Comparison of ENCODE assay signal across 13 cellular contexts in the genomic region with DNA sequence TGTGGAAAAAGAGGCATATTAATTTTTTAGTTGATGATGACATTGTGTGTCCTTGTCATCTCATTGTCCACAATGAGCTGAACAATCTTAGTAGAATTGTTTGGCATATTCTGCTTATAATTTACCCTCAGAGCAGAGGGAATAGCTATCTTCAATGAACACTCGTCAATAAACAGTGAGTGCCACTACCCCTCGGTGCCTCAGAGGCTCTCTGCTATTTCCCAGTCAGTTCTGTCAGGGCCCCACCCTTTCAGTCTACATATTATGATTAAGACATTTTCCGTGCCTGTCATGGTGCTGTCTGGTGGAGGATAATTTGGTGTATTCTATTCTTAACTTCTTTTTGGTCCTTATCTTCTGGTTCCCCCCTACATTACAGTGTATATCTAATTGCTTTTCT.
"Had no signal": no experiment of that assay in that cellular context is flagged by ENCODE, and none has a peak within 500 bp of the region (broad histone marks: within the 10 kb centered on the region; RNA-seq: fewer than 3 reads in every experiment).

No MANE protein-coding gene starts in this region.

- H3K27ac Mint-ChIP-seq: activated CD4-positive, alpha-beta T cell treated with anti-CD3 and anti-CD28 coated beads, Interleukin-2, amount 10 ng/mL, durations not matched to agents 7 days and 5 days; activated naive CD8-positive, alpha-beta T cell treated with anti-CD3 and anti-CD28 coated beads, Interleukin-2, amount 10 ng/mL, durations not matched to agents 7 days and 5 days had no signal

- H3K27me3 Mint-ChIP-seq: activated CD4-positive, alpha-beta T cell treated with anti-CD3 and anti-CD28 coated beads, Interleukin-2, amount 10 ng/mL, durations not matched to agents 7 days and 5 days; activated naive CD8-positive, alpha-beta T cell treated with anti-CD3 and anti-CD28 coated beads, Interleukin-2, amount 10 ng/mL, durations not matched to agents 7 days and 5 days; naive thymus-derived CD8-positive, alpha-beta T cell had no signal

- H3K4me3 Mint-ChIP-seq: activated CD4-positive, alpha-beta T cell treated with anti-CD3 and anti-CD28 coated beads, Interleukin-2, amount 10 ng/mL, durations not matched to agents 7 days and 5 days; activated naive CD8-positive, alpha-beta T cell treated with anti-CD3 and anti-CD28 coated beads, Interleukin-2, amount 10 ng/mL, durations not matched to agents 7 days and 5 days; activated T-cell treated with anti-CD3 and anti-CD28 coated beads, Interleukin-2, amount 50 U/mL, for 4 hours; naive thymus-derived CD8-positive, alpha-beta T cell had no signal

- H3K9me3 Mint-ChIP-seq: activated CD4-positive, alpha-beta T cell treated with anti-CD3 and anti-CD28 coated beads, Interleukin-2, amount 10 ng/mL, durations not matched to agents 7 days and 5 days; activated naive CD8-positive, alpha-beta T cell treated with anti-CD3 and anti-CD28 coated beads, Interleukin-2, amount 10 ng/mL, durations not matched to agents 7 days and 5 days; activated T-cell treated with anti-CD3 and anti-CD28 coated beads, Interleukin-2, amount 50 U/mL, for 4 hours; naive thymus-derived CD8-positive, alpha-beta T cell had no signal

- DNase-seq: activated CD4-positive, alpha-beta T cell treated with anti-CD3 and anti-CD28 coated beads, Interleukin-2, amount 10 ng/mL, durations not matched to agents 7 days and 5 days; activated gamma-delta T cell; activated naive CD8-positive, alpha-beta T cell treated with anti-CD3 and anti-CD28 coated beads, Interleukin-2, amount 10 ng/mL, durations not matched to agents 7 days and 5 days; activated T-cell treated with anti-CD3 and anti-CD28 coated beads, Interleukin-2, amount 50 U/mL, for 4 hours; aorta; dorsolateral prefrontal cortex; foreskin keratinocyte; left cardiac atrium; naive thymus-derived CD8-positive, alpha-beta T cell; posterior cingulate gyrus; stimulated activated CD4-positive, alpha-beta T cell treated with anti-CD3 and anti-CD28 coated beads, Interleukin-15, amount 100 ng/mL, for 24 hours; stimulated activated CD4-positive, alpha-beta T cell treated with anti-CD3 and anti-CD28 coated beads, Interleukin-4, amount 100 ng/mL, for 4 hours; tibial artery had no signal

- H3K4me1 Mint-ChIP-seq: activated CD4-positive, alpha-beta T cell treated with anti-CD3 and anti-CD28 coated beads, Interleukin-2, amount 10 ng/mL, durations not matched to agents 7 days and 5 days; activated naive CD8-positive, alpha-beta T cell treated with anti-CD3 and anti-CD28 coated beads, Interleukin-2, amount 10 ng/mL, durations not matched to agents 7 days and 5 days had no signal

- ATAC-seq: activated T-cell treated with anti-CD3 and anti-CD28 coated beads, Interleukin-2, amount 50 U/mL, for 4 hours; foreskin keratinocyte; left cardiac atrium; naive thymus-derived CD8-positive, alpha-beta T cell had no signal
